ENCODE assay signal across 9 cellular contexts in the genomic region with DNA sequence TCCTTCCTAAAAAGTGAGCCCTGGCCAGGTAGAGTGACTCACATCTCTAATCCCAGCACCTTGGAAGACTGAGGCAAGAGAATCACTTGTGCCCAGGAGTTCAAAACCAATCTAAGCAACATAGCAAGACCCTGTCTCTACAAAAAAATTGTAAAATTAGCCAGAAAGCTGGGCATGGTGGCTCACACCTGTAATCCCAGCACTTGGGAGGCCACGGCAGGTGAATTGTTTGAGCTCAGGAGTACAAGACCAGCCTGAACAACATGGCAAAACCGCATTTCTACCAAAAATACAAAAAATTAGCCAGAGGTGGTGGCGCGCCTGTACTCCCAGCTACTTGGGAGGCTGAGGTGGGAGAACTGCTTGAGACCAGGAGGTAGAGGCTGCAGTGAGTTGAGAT. TPM values are rescaled to one million over a fixed set of nuclear protein-coding genes. Genes with fewer than 3 reads are reported as not detected.
"Had no signal": no experiment of that assay in that cellular context is flagged by ENCODE, and none has a peak within 500 bp of the region (broad histone marks: within the 10 kb centered on the region; RNA-seq: fewer than 3 reads in every experiment).

No MANE protein-coding gene starts in this region.

RNA-seq across cellular contexts. Expression of gene GOLGA6L6, which starts 49.0 kb away (rescaled TPM):
- total RNA-seq: OCI-LY7, PC-3, PC-9, Peyer's patch, Right ventricle myocardium superior, RPMI7951, SJCRH30, SJSA1, SK-MEL-5 had no signal
